ENCODE assay signal across 30 cellular contexts in genomic region chr1:178802873-178803272, GRCh38.
"Had no signal": no experiment of that assay in that cellular context is flagged by ENCODE, and none has a peak within 500 bp of the region (broad histone marks: within the 10 kb centered on the region; RNA-seq: fewer than 3 reads in every experiment).

No MANE protein-coding gene starts in this region.

- H3K27ac ChIP-seq: lower lobe of right lung, pancreas, prostate gland, skin epidermis, suprapubic skin, thoracic aorta, tibial artery, upper lobe of right lung had no signal

- H3K9me3 Mint-ChIP-seq: natural killer cell treated with Interleukin-12 subunit alpha and Interleukin-12 subunit beta and Interleukin-15 and Interleukin-18, amount 100 ng/mL, for 72 hours; stimulated activated naive B cell treated with anti-CD40 and anti-IgM and Interleukin-4, amounts not matched to agents 10 μg/mL and 1 μg/mL and 100 μg/mL, for 72 hours had no signal

- DNase-seq: head of caudate nucleus; hypothalamus; immature natural killer cell; islet precursor cell; kidney glomerular epithelial cell; left cardiac atrium; left ventricle myocardium superior; lower lobe of right lung; mammary epithelial cell; mesenchymal stem cell; pancreas; posterior cingulate gyrus; retina; right cardiac atrium; stimulated activated CD4-positive, alpha-beta T cell treated with anti-CD3 and anti-CD28 coated beads, Interleukin-12 subunit alpha, Interleukin-12 subunit beta, amount 100 ng/mL, for 4 hours; stimulated activated CD4-positive, alpha-beta T cell treated with anti-CD3 and anti-CD28 coated beads, Interleukin-15, amount 100 ng/mL, for 24 hours; stimulated activated CD4-positive, alpha-beta T cell treated with anti-CD3 and anti-CD28 coated beads, Interleukin-2, amount 100 ng/mL, for 24 hours; stimulated activated CD4-positive, alpha-beta T cell treated with anti-CD3 and anti-CD28 coated beads, Interleukin-4, amount 100 ng/mL, for 1 hour; stimulated activated naive B cell treated with anti-CD40 and anti-IgM and Interleukin-4, amounts not matched to agents 10 μg/mL and 1 μg/mL and 100 μg/mL, for 72 hours; tibial artery; upper lobe of right lung had no signal

- H3K4me1 ChIP-seq: lower lobe of right lung, pancreas, prostate gland, suprapubic skin, tibial artery, upper lobe of right lung had no signal

- H3K4me3 ChIP-seq: lower lobe of right lung, pancreas, prostate gland, skin epidermis, suprapubic skin, thoracic aorta, tibial artery, upper lobe of right lung had no signal

- H3K36me3 ChIP-seq: lower lobe of right lung, pancreas, prostate gland, thoracic aorta, upper lobe of right lung had no signal

- H3K27me3 Mint-ChIP-seq: stimulated activated naive B cell treated with anti-CD40 and anti-IgM and Interleukin-4, amounts not matched to agents 10 μg/mL and 1 μg/mL and 100 μg/mL, for 72 hours; stimulated activated naive CD8-positive, alpha-beta T cell treated with anti-CD3 and anti-CD28 coated beads, Interleukin-15, Interleukin-2, amounts not matched to agents 100 ng/mL and 50 ng/mL, for 24 hours had no signal

- H3K27me3 ChIP-seq: pancreas, suprapubic skin, tibial artery, upper lobe of right lung had no signal

- FAIRE-seq: urothelium cell line had no signal

- H3K4me3 Mint-ChIP-seq: immature natural killer cell; natural killer cell treated with Interleukin-12 subunit alpha and Interleukin-12 subunit beta and Interleukin-15 and Interleukin-18, amount 100 ng/mL, for 72 hours; stimulated activated naive B cell treated with anti-CD40 and anti-IgM and Interleukin-4, amounts not matched to agents 10 μg/mL and 1 μg/mL and 100 μg/mL, for 72 hours; stimulated activated naive CD8-positive, alpha-beta T cell treated with anti-CD3 and anti-CD28 coated beads, Interleukin-15, Interleukin-2, amounts not matched to agents 100 ng/mL and 50 ng/mL, for 24 hours had no signal

- ATAC-seq: left lobe of liver; left ventricle myocardium superior; lower lobe of right lung; natural killer cell treated with Interleukin-12 subunit alpha and Interleukin-12 subunit beta and Interleukin-15 and Interleukin-18, amount 100 ng/mL, for 72 hours; pancreas; right cardiac atrium; sciatic nerve; stimulated activated naive B cell treated with anti-CD40 and anti-IgM and Interleukin-4, amounts not matched to agents 10 μg/mL and 1 μg/mL and 100 μg/mL, for 72 hours; upper lobe of right lung had no signal

- H3K27ac Mint-ChIP-seq: immature natural killer cell; natural killer cell treated with Interleukin-12 subunit alpha and Interleukin-12 subunit beta and Interleukin-15 and Interleukin-18, amount 100 ng/mL, for 72 hours; stimulated activated naive B cell treated with anti-CD40 and anti-IgM and Interleukin-4, amounts not matched to agents 10 μg/mL and 1 μg/mL and 100 μg/mL, for 72 hours; stimulated activated naive CD8-positive, alpha-beta T cell treated with anti-CD3 and anti-CD28 coated beads, Interleukin-15, Interleukin-2, amounts not matched to agents 100 ng/mL and 50 ng/mL, for 24 hours had no signal

- H3K36me3 Mint-ChIP-seq: natural killer cell treated with Interleukin-12 subunit alpha and Interleukin-12 subunit beta and Interleukin-15 and Interleukin-18, amount 100 ng/mL, for 72 hours had no signal

- H3K9me3 ChIP-seq: lower lobe of right lung, pancreas, prostate gland, suprapubic skin, upper lobe of right lung had no signal
